Comparison of ENCODE assay signal across 17 cellular contexts in the genomic region with DNA sequence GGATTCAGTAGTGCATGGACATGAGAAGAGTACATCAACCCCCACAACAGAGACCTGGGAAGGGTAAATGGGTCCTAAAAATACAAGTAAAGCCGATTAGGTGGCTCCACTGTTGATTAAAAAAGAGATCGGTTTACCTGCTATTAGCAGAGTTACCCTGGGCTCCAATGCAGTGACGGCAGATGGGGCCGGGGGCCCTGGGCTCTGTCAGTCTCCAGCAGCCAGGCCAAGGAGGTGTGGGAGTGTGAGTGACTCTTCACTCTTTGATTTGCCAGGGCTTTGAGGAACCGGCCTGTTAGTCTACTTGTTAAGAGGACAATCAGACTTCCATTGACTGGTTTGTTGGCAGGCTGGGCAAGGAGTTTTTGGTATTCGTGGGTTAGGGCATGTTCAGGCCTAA.
A peak's percentile ranks its signal among the peaks of the same experiment; 100 is the strongest.
DNase-seq lines count a peak whose midpoint lies in the region; ATAC-seq and TF ChIP-seq lines count a peak whose summit lies in the region.
"Had no signal": no experiment of that assay in that cellular context is flagged by ENCODE, and none has a peak within 500 bp of the region (broad histone marks: within the 10 kb centered on the region; RNA-seq: fewer than 3 reads in every experiment).

No MANE protein-coding gene starts in this region.

- H3K4me3 ChIP-seq in BLaER1 treated with 17β-estradiol and CSF1 and Interleukin-3, amounts not matched to agents 10 nM and 100 nM: no peak overlapping the region
- no peak overlapping the region for H3K4me3 ChIP-seq in NB4 (ENCODE audit: low read depth, low read length)
- H3K4me3 ChIP-seq in coronary artery: no peak overlapping the region

- TF ChIP-seq POLR2A in NB4 (IDR thresholded peaks at IDR 0.05; ENCODE audit: extremely low read depth, insufficient read length): no peak

- no peak overlapping the region for H3K27ac ChIP-seq in BLaER1 treated with 17β-estradiol and CSF1 and Interleukin-3, amounts not matched to agents 10 nM and 100 nM
- H3K27ac ChIP-seq in coronary artery: no peak overlapping the region

- H3K4me2 ChIP-seq in BLaER1 treated with 17β-estradiol and CSF1 and Interleukin-3, amounts not matched to agents 10 nM and 100 nM: peak overlapping the region; percentile 40 to 76 (median 65); a peak in 20 of 22 replicates

- peaks cover 0 to 5% (median 0%) of the 10 kb centered on the region in 11 experiments; a peak in 3 of 22 replicates for H3K36me3 ChIP-seq in BLaER1 treated with 17β-estradiol and CSF1 and Interleukin-3, amounts not matched to agents 10 nM and 100 nM
- H3K36me3 ChIP-seq: BE2C had no signal

- no peak overlapping the region for H3K9ac ChIP-seq in BLaER1 treated with 17β-estradiol and CSF1 and Interleukin-3, amounts not matched to agents 10 nM and 100 nM

- peaks cover 16 to 44% (median 28%) of the 10 kb centered on the region in 11 experiments; a peak in 20 of 22 replicates for H3K9me3 ChIP-seq in BLaER1 treated with 17β-estradiol and CSF1 and Interleukin-3, amounts not matched to agents 10 nM and 100 nM (replicated peaks in 1 of 11)
- H3K9me3 ChIP-seq: BE2C had no signal

- TF ChIP-seq CTCF in NB4 (IDR thresholded peaks at IDR 0.05; ENCODE audit: low read depth, low read length) (no peak), coronary artery (IDR thresholded peaks at IDR 0.05) (no peak)

- ATAC-seq in HG03439 (IDR thresholded peaks at IDR 0.05; ENCODE audit: unreplicated experiment) (no peak), GM19324 (IDR thresholded peaks at IDR 0.05; ENCODE audit: low FRiP score, unreplicated experiment) (no peak)

- peaks cover 11 to 21% (median 15%) of the 10 kb centered on the region in 10 experiments for H3K4me1 ChIP-seq in BLaER1 treated with 17β-estradiol and CSF1 and Interleukin-3, amounts not matched to agents 10 nM and 100 nM
- H3K4me1 ChIP-seq: BE2C had no signal

- H4K20me1 ChIP-seq in BLaER1 treated with 17β-estradiol and CSF1 and Interleukin-3, amounts not matched to agents 10 nM and 100 nM: peaks cover 0 to 19% (median 0%) of the 10 kb centered on the region in 11 experiments; a peak in 7 of 22 replicates

- H3K27me3 ChIP-seq in BLaER1 treated with 17β-estradiol and CSF1 and Interleukin-3, amounts not matched to agents 10 nM and 100 nM: no peaks in the 10 kb centered on the region
- H3K27me3 ChIP-seq: BE2C had no signal

- DNase-seq in NB4 (ENCODE audit: low read depth) (peak; percentile 2), NCI-H82 treated with DMSO at 0.1 percent for 48 hours (lab: John Stamatoyannopoulos, UW; ENCODE audit: unreplicated experiment) (peak; percentile 96), coronary artery (ENCODE audit: low spot score) (no peak), HK-2 (ENCODE audit: unreplicated experiment) (no peak)
- DNase-seq: 8988T; ACHN; BE2C; C1 segment of cervical spinal cord; CD4-positive, alpha-beta memory T cell; CD4-positive, CD25-positive, alpha-beta regulatory T cell; CD8-positive, alpha-beta memory T cell; COR-L47; DMS79 treated with DMSO at 0.1 percent for 48 hours; GF-D8 had no signal

Comparison
In these comparisons a context has a peak if more than half of its experiments do, and no peak if none do; other contexts are left out.
1. DNase-seq: peak in NB4 (single experiment) and NCI-H82 treated with DMSO at 0.1 percent for 48 hours (single experiment); none in coronary artery (single experiment) and HK-2 (single experiment).